In the genomic region with DNA sequence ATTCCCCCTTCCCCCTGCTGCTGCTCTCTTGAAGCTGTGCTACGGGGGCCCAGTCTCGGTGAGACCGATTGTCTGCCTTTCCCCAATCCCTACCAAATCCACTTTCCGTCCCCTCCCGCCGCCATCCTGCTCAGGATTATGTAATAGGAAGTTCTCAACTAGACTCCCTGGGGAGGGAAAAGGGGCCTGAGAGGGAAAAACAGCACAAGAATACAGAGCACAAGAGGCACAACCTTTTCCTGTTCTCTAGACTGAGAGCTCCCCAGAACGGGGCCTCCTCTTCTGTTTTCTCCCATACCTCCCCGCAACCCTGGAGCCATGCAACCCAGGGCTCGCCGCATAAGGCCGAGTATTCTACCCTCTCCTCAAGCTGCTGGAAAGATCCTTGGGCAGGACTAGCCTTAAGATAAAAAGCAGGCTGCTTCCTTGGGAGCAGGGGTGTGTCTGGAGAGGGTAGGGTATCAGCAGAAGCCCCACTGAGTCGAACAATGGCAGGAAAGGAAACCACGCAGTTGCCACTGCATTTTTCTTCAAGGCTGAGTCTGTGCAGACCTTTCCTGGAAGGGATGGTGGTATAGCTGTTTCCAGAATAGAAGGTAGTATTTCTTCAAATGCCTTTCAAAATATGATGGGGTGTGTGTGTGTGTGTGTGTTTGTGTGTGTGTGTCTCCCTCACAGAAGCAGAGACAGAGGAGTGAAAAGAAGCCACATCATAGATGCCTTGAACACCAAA, we compare ENCODE assay signal across 10 cellular contexts. TPM values are rescaled to one million over a fixed set of nuclear protein-coding genes. Genes with fewer than 3 reads are reported as not detected.
DNase-seq lines count a peak whose midpoint lies in the region; ATAC-seq and TF ChIP-seq lines count a peak whose summit lies in the region.
"Had no signal": no experiment of that assay in that cellular context is flagged by ENCODE, and none has a peak within 500 bp of the region (broad histone marks: within the 10 kb centered on the region; RNA-seq: fewer than 3 reads in every experiment).

No MANE protein-coding gene starts in this region.

- no peak overlapping the region for H2AFZ ChIP-seq in PC-3 (ENCODE audit: low read length)

- POLR2A ChIA-PET in PC-3 (lab: Charles Lee; ENCODE audit: unreplicated experiment) = no interaction called here

- H3K27ac ChIP-seq in HUES48 (ENCODE audit: low read depth, low read length) (peak overlapping the region; percentile 83), right atrium auricular region (peak overlapping the region; percentile 2 to 57), psoas muscle (peak overlapping the region; percentile 51), PC-3 (ENCODE audit: low read length) (no peak overlapping the region)

- H3K9ac ChIP-seq in HUES48 (ENCODE audit: low read depth, low read length) (no peak overlapping the region), PC-3 (ENCODE audit: low read length) (no peak overlapping the region)

- CTCF ChIA-PET in PC-3 (lab: Charles Lee) = no interaction called here

- H3K27me3 Mint-ChIP-seq in T-helper 17 cell = no peaks in the 10 kb centered on the region

- H3K36me3 Mint-ChIP-seq in T-helper 17 cell (ENCODE audit: low read depth) = no peaks in the 10 kb centered on the region

- H3F3A ChIP-seq in PC-3 (ENCODE audit: low read length, unreplicated experiment) = no peaks in the 10 kb centered on the region

- H3K4me1 ChIP-seq in HUES48 (ENCODE audit: control insufficient read depth, insufficient read depth, low read length) = peaks cover 27% of the 10 kb centered on the region
- H3K4me1 ChIP-seq in right atrium auricular region = peaks cover 0 to 21% of the 10 kb centered on the region in 2 donors
- H3K4me1 ChIP-seq in psoas muscle = peaks cover 13% of the 10 kb centered on the region
- no peaks in the 10 kb centered on the region for H3K4me1 ChIP-seq in PC-3 (ENCODE audit: insufficient read depth, low read length)

- H3K27ac Mint-ChIP-seq in T-helper 17 cell = peak overlapping the region; percentile 22

- H3K4me1 Mint-ChIP-seq in T-helper 17 cell = peaks cover 7% of the 10 kb centered on the region

- no peaks in the 10 kb centered on the region for H4K20me1 ChIP-seq in PC-3 (ENCODE audit: low read length)

- H3K79me2 ChIP-seq in PC-3 (ENCODE audit: low read length) = no peaks in the 10 kb centered on the region

- TF ChIP-seq CTCF in right atrium auricular region (IDR thresholded peaks at IDR 0.05) (no peak), psoas muscle (IDR thresholded peaks at IDR 0.05) (no peak), PC-3 (conservative IDR thresholded peaks at IDR 0.05; ENCODE audit: low read depth, low read length) (no peak)

- DNase-seq in T-helper 17 cell = no peak
- no peak for DNase-seq in right atrium auricular region (ENCODE audit: low spot score)
- peak in 1 of 2 donors; percentile 63 for DNase-seq in psoas muscle
- no peak for DNase-seq in PC-3
- no peak for DNase-seq in SKM-1 (lab: John Stamatoyannopoulos, UW; ENCODE audit: unreplicated experiment)
- DNase-seq in NCI-H345 treated with DMSO at 0.1 percent for 48 hours (lab: John Stamatoyannopoulos, UW; ENCODE audit: unreplicated experiment) = no peak
- DNase-seq: Calu3; stimulated activated CD8-positive, alpha-beta memory T cell treated with anti-CD3 and anti-CD28 coated beads, Interleukin-4, amount 100 ng/mL, for 48 hours had no signal

- 57 to 62% (median 60%) methylated on average over 13 of the region's 13 CpGs for WGBS in psoas muscle, 3 donors

- no peak overlapping the region for H3K4me3 Mint-ChIP-seq in T-helper 17 cell

- H3K9me3 ChIP-seq in HUES48 (ENCODE audit: control insufficient read depth, insufficient read depth, low read length) (no peaks in the 10 kb centered on the region), T-helper 17 cell (ENCODE audit: control insufficient read depth, low read length, poor library complexity, severe bottlenecking) (no peaks in the 10 kb centered on the region), right atrium auricular region (no peaks in the 10 kb centered on the region), psoas muscle (no peaks in the 10 kb centered on the region), PC-3 (ENCODE audit: low read length) (no peaks in the 10 kb centered on the region)

- H3K36me3 ChIP-seq in HUES48 (ENCODE audit: control insufficient read depth, insufficient read depth, low read length) (no peaks in the 10 kb centered on the region), right atrium auricular region (no peaks in the 10 kb centered on the region), psoas muscle (ENCODE audit: insufficient read depth in 1 of 2, low read depth in 1 of 2) (no peaks in the 10 kb centered on the region), PC-3 (ENCODE audit: low read depth, low read length) (no peaks in the 10 kb centered on the region)

- no peak for ATAC-seq in T-helper 17 cell
- ATAC-seq in psoas muscle = peak in 2 of 4 donors; percentile 22 to 67
- ATAC-seq in PC-3 = no peak
- ATAC-seq in GM21367 (IDR thresholded peaks at IDR 0.05; ENCODE audit: unreplicated experiment) = no peak

- intact Hi-C loops in psoas muscle (cut with DNase I) (no loop called here), PC-3 (cut with micrococcal nuclease) (no loop called here)

- no peak overlapping the region for H3K4me2 ChIP-seq in PC-3 (ENCODE audit: low read length)

- H3K4me3 ChIP-seq in HUES48 (ENCODE audit: low read depth, low read length) (peak overlapping the region; percentile 20), right atrium auricular region (no peak overlapping the region), psoas muscle (no peak overlapping the region), PC-3 (ENCODE audit: low read length) (no peak overlapping the region)

- BruUV-seq in PC-3 (replicated peaks; lab: Mats Ljungman, UMichigan) = no TSS peak

- H3K9me2 ChIP-seq in PC-3 (replicated peaks; ENCODE audit: low read length) = no peaks in the 10 kb centered on the region

- H3K27me3 ChIP-seq in HUES48 (ENCODE audit: control insufficient read depth, insufficient read depth, low read length) (peaks cover 5% of the 10 kb centered on the region; the same call in 1 of the 2 replicates), right atrium auricular region (no peaks in the 10 kb centered on the region), psoas muscle (ENCODE audit: insufficient read depth in 3 of 3, low read length in 2 of 3) (no peaks in the 10 kb centered on the region), PC-3 (ENCODE audit: low read length) (no peaks in the 10 kb centered on the region)

RNA-seq across cellular contexts. Expression of a gene that starts 12.9 kb away (rescaled TPM):
- total RNA-seq in T-helper 17 cell (under 1 TPM; 0.42 to 0.65 TPM), right atrium auricular region (1 to 10 TPM; 5.4 to 7.4 TPM), psoas muscle (10 to 100 TPM; 16.3 to 34.1 (median 25.1) TPM), PC-3 (2014; rRNA removed) (3.4 and 4.7 TPM in 2 replicates)
- polyA plus RNA-seq in psoas muscle = 10 to 100 TPM in 2 of 3 donors, 1 to 10 TPM in 1; 6.3 to 50.7 (median 38.6) TPM

RNA-seq across cellular contexts. Expression of a gene that starts 34.4 kb away (rescaled TPM):
- total RNA-seq in T-helper 17 cell = 10 to 100 TPM; 11.2 to 15.0 TPM
- total RNA-seq in right atrium auricular region = 10 to 100 TPM; 17.6 to 25.3 TPM
- 10 to 100 TPM; 14.7 to 19.7 (median 16.4) TPM for total RNA-seq in psoas muscle
- polyA plus RNA-seq in psoas muscle = 10 to 100 TPM; 19.6 to 31.0 (median 28.3) TPM
- total RNA-seq in PC-3 (2014; rRNA removed) = 34.4 and 34.6 TPM in 2 replicates

RNA-seq across cellular contexts. Expression of a gene that starts 34.7 kb away (rescaled TPM):
- under 1 TPM; 0.08 to 0.12 TPM for total RNA-seq in T-helper 17 cell
- under 1 TPM; 0.43 to 0.52 TPM for total RNA-seq in right atrium auricular region
- 1 to 10 TPM in 1 of 4 donors, under 1 TPM in 3; 0.37 to 1.6 (median 0.52) TPM for total RNA-seq in psoas muscle
- under 1 TPM; 0.10 to 0.57 (median 0.18) TPM for polyA plus RNA-seq in psoas muscle
- 4.7 and 5.0 TPM in 2 replicates for total RNA-seq in PC-3 (2014; rRNA removed)
